ENCODE assay signal across 19 cellular contexts in the genomic region with DNA sequence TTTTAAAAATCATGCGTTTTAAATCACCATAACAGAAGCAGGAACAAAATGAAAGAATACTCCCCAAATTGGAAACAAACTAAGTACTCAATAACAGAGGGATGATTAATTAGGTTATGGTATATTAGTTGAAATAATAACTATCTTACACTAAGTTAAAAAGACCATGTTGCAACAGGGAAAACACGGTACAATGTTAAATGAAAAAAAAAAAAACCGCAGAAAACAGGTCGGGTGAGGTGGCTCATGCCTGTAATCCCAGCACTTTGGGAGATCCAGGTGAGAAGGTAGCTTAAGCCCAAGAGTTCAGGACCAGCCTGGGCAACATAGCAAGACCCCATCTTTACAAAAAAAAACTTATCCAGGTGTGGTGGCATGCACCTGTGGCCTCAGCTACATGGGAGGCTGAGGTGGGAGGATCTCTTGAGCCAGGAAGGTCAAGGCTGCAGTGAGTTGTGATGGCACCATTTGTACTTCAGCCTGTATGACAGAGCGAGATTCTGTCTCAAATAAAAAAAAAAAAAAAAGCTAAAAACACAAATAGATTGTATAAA. TPM values are rescaled to one million over a fixed set of nuclear protein-coding genes. Genes with fewer than 3 reads are reported as not detected.
DNase-seq lines count a peak whose midpoint lies in the region; ATAC-seq, FAIRE-seq and TF ChIP-seq lines count a peak whose summit lies in the region.
"Had no signal": no experiment of that assay in that cellular context is flagged by ENCODE, and none has a peak within 500 bp of the region (broad histone marks: within the 10 kb centered on the region; RNA-seq: fewer than 3 reads in every experiment).

No MANE protein-coding gene starts in this region.

- H3K9ac ChIP-seq in HCT116 (ENCODE audit: low read length) = no peak overlapping the region

- peaks cover 8% of the 10 kb centered on the region for H3K4me1 Mint-ChIP-seq in progenitor cell of endocrine pancreas (ENCODE audit: low read depth)
- H3K4me1 Mint-ChIP-seq in activated CD8-positive, alpha-beta T cell treated with anti-CD3 and anti-CD28 coated beads, Interleukin-2, amount 10 ng/mL, durations not matched to agents 7 days and 5 days (ENCODE audit: low read depth) = no peaks in the 10 kb centered on the region

- CTCF ChIA-PET in HCT116 (lab: Charles Lee) = interaction anchor here (2.0 kb wide), 1 partner anchor 31 kb away, joined by 16 read pairs; no protein-coding TSS in a partner anchor
- CTCF ChIA-PET in activated CD8-positive, alpha-beta T cell treated with anti-CD3 and anti-CD28 coated beads, Interleukin-2, amount 10 ng/mL, durations not matched to agents 7 days and 5 days (lab: Charles Lee) = interaction anchor here (1.2 to 1.9 kb wide), 2 partner anchors 20 to 31 kb away, joined by 5 to 7 read pairs; no protein-coding TSS in a partner anchor

- H3K27ac Mint-ChIP-seq in progenitor cell of endocrine pancreas = no peak overlapping the region
- no peak overlapping the region for H3K27ac Mint-ChIP-seq in activated CD8-positive, alpha-beta T cell treated with anti-CD3 and anti-CD28 coated beads, Interleukin-2, amount 10 ng/mL, durations not matched to agents 7 days and 5 days
- H3K27ac Mint-ChIP-seq: activated CD4-positive, alpha-beta T cell treated with anti-CD3 and anti-CD28 coated beads, Interleukin-2, amount 10 ng/mL, durations not matched to agents 24 days and 14 days had no signal

- H3K27me3 ChIP-seq in HCT116 (ENCODE audit: insufficient read depth, low read length) (no peaks in the 10 kb centered on the region), ascending aorta (no peaks in the 10 kb centered on the region)
- peaks cover 4% of the 10 kb centered on the region for H3K27me3 ChIP-seq in effector memory CD4-positive, alpha-beta T cell (replicated peaks; ENCODE audit: control insufficient read depth, insufficient read depth, low read length, poor library complexity, severe bottlenecking)

- H3K4me3 ChIP-seq in HCT116 (replicated peaks in 1 of 2; ENCODE audit: low read depth in 1 of 2, low read length in 2 of 2) (no peak overlapping the region), ascending aorta (peak overlapping the region in 1 of 2 donors; percentile 84)
- no peak overlapping the region for H3K4me3 ChIP-seq in effector memory CD4-positive, alpha-beta T cell (ENCODE audit: insufficient read depth, low read depth, low read length, poor library complexity, severe bottlenecking)
- H3K4me3 ChIP-seq: mucosa of descending colon had no signal

- peaks cover 21% of the 10 kb centered on the region for H3K79me2 ChIP-seq in HCT116 (ENCODE audit: insufficient read depth, low read length)

- POLR2A ChIA-PET in HCT116 (lab: Charles Lee) = interaction anchor here (0.7 kb wide), 1 partner anchor 1861 kb away, joined by 3 read pairs; no protein-coding TSS in a partner anchor
- POLR2A ChIA-PET in activated CD8-positive, alpha-beta T cell treated with anti-CD3 and anti-CD28 coated beads, Interleukin-2, amount 10 ng/mL, durations not matched to agents 7 days and 5 days (lab: Charles Lee) = no interaction called here

- BruUV-seq in HCT116 (replicated peaks; lab: Mats Ljungman, UMichigan) = TSS peak; percentile 31

- no peak for TF ChIP-seq CTCF in HCT116 (IDR thresholded peaks at IDR 0.05 in 2 of 3, conservative IDR thresholded peaks at IDR 0.05 in 1 of 3; ENCODE audit: borderline replicate concordance in 1 of 3, insufficient read depth in 1 of 3, low read depth in 2 of 3, low read length in 2 of 3)
- TF ChIP-seq CTCF in ascending aorta (IDR thresholded peaks at IDR 0.05) = no peak
- no peak for TF ChIP-seq CTCF in progenitor cell of endocrine pancreas (IDR thresholded peaks at IDR 0.05; ENCODE audit: unreplicated experiment)

- no peak for TF ChIP-seq POLR2A in HCT116 (IDR thresholded peaks at IDR 0.05; ENCODE audit: borderline replicate concordance, extremely low read depth, insufficient read depth, insufficient read length)

- no peak for DNase-seq in HCT116 (ENCODE audit: low read depth, low spot score)
- DNase-seq in ascending aorta (ENCODE audit: low spot score in 2 of 2) = no peak
- DNase-seq in progenitor cell of endocrine pancreas (ENCODE audit: low spot score, unreplicated experiment) = no peak
- DNase-seq in activated CD8-positive, alpha-beta T cell treated with anti-CD3 and anti-CD28 coated beads, Interleukin-2, amount 10 ng/mL, durations not matched to agents 7 days and 5 days = no peak
- no peak for DNase-seq in NCI-H2029 (lab: John Stamatoyannopoulos, UW)
- no peak for DNase-seq in effector memory CD4-positive, alpha-beta T cell
- DNase-seq: activated CD4-positive, alpha-beta T cell treated with anti-CD3 and anti-CD28 coated beads, Interleukin-2, amount 10 ng/mL, durations not matched to agents 24 days and 14 days; activated CD8-positive, alpha-beta memory T cell treated with anti-CD3 and anti-CD28 coated beads, Interleukin-2, amount 50 U/mL, for 48 hours; activated gamma-delta T cell treated with Interleukin-2 at 50 U/mL for 16 hours; COR-L47; NCI-H1436 treated with DMSO at 0.1 percent for 48 hours; occipital lobe; stimulated activated CD4-positive, alpha-beta T cell treated with anti-CD3 and anti-CD28 coated beads, Interleukin-4, amount 100 ng/mL, for 24 hours had no signal

- no peaks in the 10 kb centered on the region for H4K20me1 ChIP-seq in HCT116 (ENCODE audit: insufficient read depth)

- no peaks in the 10 kb centered on the region for H3K9me3 Mint-ChIP-seq in progenitor cell of endocrine pancreas (ENCODE audit: low read depth)
- H3K9me3 Mint-ChIP-seq in activated CD8-positive, alpha-beta T cell treated with anti-CD3 and anti-CD28 coated beads, Interleukin-2, amount 10 ng/mL, durations not matched to agents 7 days and 5 days (ENCODE audit: insufficient read depth) = no peaks in the 10 kb centered on the region

- no peak for TF ChIP-seq RAD21 in HCT116 (IDR thresholded peaks at IDR 0.05; ENCODE audit: low read depth)

- no peaks in the 10 kb centered on the region for H3K9me3 ChIP-seq in HCT116 (ENCODE audit: control insufficient read depth in 1 of 2, insufficient read depth in 1 of 2, low read depth in 1 of 2, low read length in 2 of 2)
- no peaks in the 10 kb centered on the region for H3K9me3 ChIP-seq in ascending aorta
- H3K9me3 ChIP-seq in effector memory CD4-positive, alpha-beta T cell (ENCODE audit: control insufficient read depth, low read length) = no peaks in the 10 kb centered on the region
- H3K9me3 ChIP-seq: mucosa of descending colon, Peyer's patch had no signal

- H3K4me1 ChIP-seq in HCT116 (ENCODE audit: control insufficient read depth in 1 of 2, insufficient read depth in 2 of 2, low read length in 2 of 2) (peaks cover 21 to 28% of the 10 kb centered on the region in 2 experiments; a peak in 3 of 4 replicates), ascending aorta (peaks cover 0 to 19% of the 10 kb centered on the region in 2 donors)
- H3K4me1 ChIP-seq in effector memory CD4-positive, alpha-beta T cell (ENCODE audit: control insufficient read depth, insufficient read depth, low read length, poor library complexity, severe bottlenecking) = no peaks in the 10 kb centered on the region

- intact Hi-C loops in HCT116 (cut with micrococcal nuclease) = no loop called here
- intact Hi-C loops in ascending aorta (cut with DNase I) = no loop called here

- peak overlapping the region; percentile 68 for H3K4me3 Mint-ChIP-seq in progenitor cell of endocrine pancreas (ENCODE audit: low read depth)
- no peak overlapping the region for H3K4me3 Mint-ChIP-seq in activated CD8-positive, alpha-beta T cell treated with anti-CD3 and anti-CD28 coated beads, Interleukin-2, amount 10 ng/mL, durations not matched to agents 7 days and 5 days
- H3K4me3 Mint-ChIP-seq: activated CD4-positive, alpha-beta T cell treated with anti-CD3 and anti-CD28 coated beads, Interleukin-2, amount 10 ng/mL, durations not matched to agents 24 days and 14 days had no signal

- H3K4me2 ChIP-seq in HCT116 (ENCODE audit: low read length) = peak overlapping the region; percentile 78

- H3K27me3 Mint-ChIP-seq in progenitor cell of endocrine pancreas = peaks cover 80% of the 10 kb centered on the region
- peaks cover 56% of the 10 kb centered on the region for H3K27me3 Mint-ChIP-seq in activated CD8-positive, alpha-beta T cell treated with anti-CD3 and anti-CD28 coated beads, Interleukin-2, amount 10 ng/mL, durations not matched to agents 7 days and 5 days (ENCODE audit: low read depth)

- no peaks in the 10 kb centered on the region for H3K9me2 ChIP-seq in HCT116 (ENCODE audit: insufficient read depth)

- peak; percentile 88 for FAIRE-seq in islet of Langerhans (lab: Jason Lieb, UNC)
- FAIRE-seq: endometrium had no signal

- RAD21 ChIA-PET in HCT116 (lab: Charles Lee; ENCODE audit: low non-redundant PET in 1 of 2, low total read pairs in 2 of 2, uncharacterized antibody in 2 of 2, unreplicated experiment in 2 of 2) = no interaction called here

- H2AFZ ChIP-seq in HCT116 (ENCODE audit: low read depth, low read length, poor library complexity, severe bottlenecking) = peak overlapping the region; percentile 97

- ATAC-seq in HCT116 = no peak
- no peak for ATAC-seq in activated CD8-positive, alpha-beta T cell treated with anti-CD3 and anti-CD28 coated beads, Interleukin-2, amount 10 ng/mL, durations not matched to agents 7 days and 5 days
- ATAC-seq in HG03196 (IDR thresholded peaks at IDR 0.05; ENCODE audit: unreplicated experiment) = no peak

- H3K36me3 Mint-ChIP-seq in progenitor cell of endocrine pancreas (ENCODE audit: insufficient read depth) = no peaks in the 10 kb centered on the region
- H3K36me3 Mint-ChIP-seq in activated CD8-positive, alpha-beta T cell treated with anti-CD3 and anti-CD28 coated beads, Interleukin-2, amount 10 ng/mL, durations not matched to agents 7 days and 5 days (ENCODE audit: low read depth) = peaks cover 7% of the 10 kb centered on the region

- H3K36me3 ChIP-seq in HCT116 (ENCODE audit: control insufficient read depth in 1 of 2, insufficient read depth in 2 of 2, low read length in 2 of 2) (no peaks in the 10 kb centered on the region), ascending aorta (no peaks in the 10 kb centered on the region)
- no peaks in the 10 kb centered on the region for H3K36me3 ChIP-seq in effector memory CD4-positive, alpha-beta T cell (ENCODE audit: control insufficient read depth, insufficient read depth, low read length)
- H3K36me3 ChIP-seq: Peyer's patch had no signal

- H3K27ac ChIP-seq in HCT116 (ENCODE audit: low read depth, low read length) = no peak overlapping the region
- peak overlapping the region; percentile 53 to 55 for H3K27ac ChIP-seq in ascending aorta
- H3K27ac ChIP-seq in effector memory CD4-positive, alpha-beta T cell (ENCODE audit: insufficient read depth, low read length, poor library complexity, severe bottlenecking) = no peak overlapping the region
- H3K27ac ChIP-seq: foreskin keratinocyte had no signal

TF ChIP-seq in HCT116, 20 proteins besides CTCF, POLR2A, EP300 and RAD21 (continues in another document):
- TF ChIP-seq ZNF274 (IDR thresholded peaks at IDR 0.05; ENCODE audit: low read depth, low read length) (no peak), TCF7L2 (IDR thresholded peaks at IDR 0.05; ENCODE audit: borderline replicate concordance, extremely low read depth, insufficient read depth, insufficient read length) (no peak)

RNA-seq across cellular contexts. Expression of gene PTPN3, which starts 2.4 kb away (rescaled TPM):
- total RNA-seq in HCT116 (2021; ENCODE audit: unreplicated experiment) (20.8 TPM), ascending aorta (4.3 TPM), progenitor cell of endocrine pancreas (3.7 and 4.8 TPM in 2 replicates)
- 12.1 and 15.1 TPM in 2 replicates for polyA plus RNA-seq in HCT116 (2012)
- under 1 TPM in 1 of 2 experiments, not detected in 1; 0.03 TPM for total RNA-seq in activated CD8-positive, alpha-beta T cell treated with anti-CD3 and anti-CD28 coated beads, Interleukin-2, amount 10 ng/mL, durations not matched to agents 7 days and 5 days

Comparison
In these comparisons a context has a peak if more than half of its experiments do, and no peak if none do; other contexts are left out.
1. H3K27ac ChIP-seq: peak in ascending aorta (2 of 2); none in HCT116 (single experiment) and effector memory CD4-positive, alpha-beta T cell (single experiment).